In genomic region chr10:81959016-81959415, GRCh38 we compare ENCODE assay signal across 29 cellular contexts.
"Had no signal": no experiment of that assay in that cellular context is flagged by ENCODE, and none has a peak within 500 bp of the region (broad histone marks: within the 10 kb centered on the region; RNA-seq: fewer than 3 reads in every experiment).

No MANE protein-coding gene starts in this region.

- H3K4me1 Mint-ChIP-seq: stimulated activated effector memory CD8-positive, alpha-beta T cell treated with anti-CD3 and anti-CD28 coated beads, Interleukin-12 subunit alpha, Interleukin-12 subunit beta, amount 100 ng/mL, for 72 hours; stimulated activated memory B cell treated with anti-CD40 and anti-IgM and Interleukin-4, amounts not matched to agents 10 μg/mL and 1 μg/mL and 100 μg/mL, for 72 hours; stimulated activated naive B cell treated with anti-CD40 and anti-IgM and Interleukin-4, amounts not matched to agents 10 μg/mL and 1 μg/mL and 100 μg/mL, for 72 hours; stimulated activated naive CD8-positive, alpha-beta T cell treated with anti-CD3 and anti-CD28 coated beads, Interleukin-15, amount 100 ng/mL, for 72 hours had no signal

- H3K9me3 Mint-ChIP-seq: stimulated activated naive CD8-positive, alpha-beta T cell treated with anti-CD3 and anti-CD28 coated beads, Interleukin-15, amount 100 ng/mL, for 72 hours; type B pancreatic cell had no signal

- H3K4me3 Mint-ChIP-seq: stimulated activated effector memory CD8-positive, alpha-beta T cell treated with anti-CD3 and anti-CD28 coated beads, Interleukin-12 subunit alpha, Interleukin-12 subunit beta, amount 100 ng/mL, for 72 hours; stimulated activated memory B cell treated with anti-CD40 and anti-IgM and Interleukin-4, amounts not matched to agents 10 μg/mL and 1 μg/mL and 100 μg/mL, for 72 hours; stimulated activated naive B cell treated with anti-CD40 and anti-IgM and Interleukin-4, amounts not matched to agents 10 μg/mL and 1 μg/mL and 100 μg/mL, for 72 hours; stimulated activated naive CD8-positive, alpha-beta T cell treated with anti-CD3 and anti-CD28 coated beads, Interleukin-15, amount 100 ng/mL, for 72 hours; stimulated activated naive CD8-positive, alpha-beta T cell treated with anti-CD3 and anti-CD28 coated beads, Interleukin-15, Interleukin-2, amounts not matched to agents 100 ng/mL and 50 ng/mL, for 24 hours; type B pancreatic cell had no signal

- H3K27ac Mint-ChIP-seq: stimulated activated effector memory CD8-positive, alpha-beta T cell treated with anti-CD3 and anti-CD28 coated beads, Interleukin-12 subunit alpha, Interleukin-12 subunit beta, amount 100 ng/mL, for 72 hours; stimulated activated memory B cell treated with anti-CD40 and anti-IgM and Interleukin-4, amounts not matched to agents 10 μg/mL and 1 μg/mL and 100 μg/mL, for 72 hours; stimulated activated naive B cell treated with anti-CD40 and anti-IgM and Interleukin-4, amounts not matched to agents 10 μg/mL and 1 μg/mL and 100 μg/mL, for 72 hours; stimulated activated naive CD8-positive, alpha-beta T cell treated with anti-CD3 and anti-CD28 coated beads, Interleukin-15, amount 100 ng/mL, for 72 hours; stimulated activated naive CD8-positive, alpha-beta T cell treated with anti-CD3 and anti-CD28 coated beads, Interleukin-15, Interleukin-2, amounts not matched to agents 100 ng/mL and 50 ng/mL, for 24 hours; type B pancreatic cell had no signal

- H3K4me3 ChIP-seq: stomach, suprapubic skin, testis, thoracic aorta, thyroid gland, tibial artery, tibial nerve, transverse colon, upper lobe of left lung, upper lobe of right lung, uterus, vagina had no signal

- ATAC-seq: stimulated activated effector memory CD8-positive, alpha-beta T cell treated with anti-CD3 and anti-CD28 coated beads, Interleukin-12 subunit alpha, Interleukin-12 subunit beta, amount 100 ng/mL, for 72 hours; stimulated activated memory B cell treated with anti-CD40 and anti-IgM and Interleukin-4, amounts not matched to agents 10 μg/mL and 1 μg/mL and 100 μg/mL, for 72 hours; stimulated activated naive B cell treated with anti-CD40 and anti-IgM and Interleukin-4, amounts not matched to agents 10 μg/mL and 1 μg/mL and 100 μg/mL, for 72 hours; stimulated activated naive CD8-positive, alpha-beta T cell treated with anti-CD3 and anti-CD28 coated beads, Interleukin-15, amount 100 ng/mL, for 72 hours; stimulated activated naive CD8-positive, alpha-beta T cell treated with anti-CD3 and anti-CD28 coated beads, Interleukin-15, Interleukin-2, amounts not matched to agents 100 U/mL and 50 U/mL, for 24 hours; upper lobe of right lung had no signal

- H3K27ac ChIP-seq: stomach, suprapubic skin, testis, thoracic aorta, thyroid gland, tibial artery, tibial nerve, transverse colon, upper lobe of left lung, upper lobe of right lung, uterus, vagina had no signal

- H3K36me3 Mint-ChIP-seq: stimulated activated effector memory CD8-positive, alpha-beta T cell treated with anti-CD3 and anti-CD28 coated beads, Interleukin-12 subunit alpha, Interleukin-12 subunit beta, amount 100 ng/mL, for 72 hours; stimulated activated memory B cell treated with anti-CD40 and anti-IgM and Interleukin-4, amounts not matched to agents 10 μg/mL and 1 μg/mL and 100 μg/mL, for 72 hours; stimulated activated naive B cell treated with anti-CD40 and anti-IgM and Interleukin-4, amounts not matched to agents 10 μg/mL and 1 μg/mL and 100 μg/mL, for 72 hours; type B pancreatic cell had no signal

- H3K27me3 ChIP-seq: stomach, suprapubic skin, testis, thyroid gland, tibial artery, tibial nerve, transverse colon, upper lobe of left lung, upper lobe of right lung, uterus, vagina had no signal

- H3K9me3 ChIP-seq: testis, thoracic aorta, thyroid gland, tibial artery, transverse colon, upper lobe of left lung, upper lobe of right lung, uterus, vagina had no signal

- DNase-seq: stimulated activated CD4-positive, alpha-beta T cell treated with anti-CD3 and anti-CD28 coated beads, Interleukin-2, amount 100 ng/mL, for 48 hours; stimulated activated CD4-positive, alpha-beta T cell treated with anti-CD3 and anti-CD28 coated beads, Interleukin-4, amount 100 ng/mL, for 1 hour; stimulated activated CD4-positive, alpha-beta T cell treated with anti-CD3 and anti-CD28 coated beads, Interleukin-4, amount 100 ng/mL, for 24 hours; stimulated activated CD4-positive, alpha-beta T cell treated with anti-CD3 and anti-CD28 coated beads, Interleukin-4, amount 100 ng/mL, for 4 hours; stimulated activated CD8-positive, alpha-beta memory T cell treated with anti-CD3 and anti-CD28 coated beads, Interleukin-4, amount 100 ng/mL, for 48 hours; stimulated activated naive B cell treated with anti-CD40 and anti-IgM and Interleukin-4, amounts not matched to agents 10 μg/mL and 1 μg/mL and 100 μg/mL, for 72 hours; stimulated activated naive CD4-positive, alpha-beta T cell; stimulated activated naive CD4-positive, alpha-beta T cell treated with Interleukin-2 at 50 U/mL for 16 hours; stimulated activated naive CD8-positive, alpha-beta T cell treated with anti-CD3 and anti-CD28 coated beads, Interleukin-15, amount 100 ng/mL, for 72 hours; stimulated activated naive CD8-positive, alpha-beta T cell treated with anti-CD3 and anti-CD28 coated beads, Interleukin-15, Interleukin-2, amounts not matched to agents 100 U/mL and 50 U/mL, for 24 hours; stomach; substantia nigra; testis; thyroid gland; tibial artery; transverse colon; trophoblast cell; upper lobe of left lung; upper lobe of right lung; uterus had no signal

- H3K36me3 ChIP-seq: stomach, suprapubic skin, thoracic aorta, thyroid gland, tibial artery, tibial nerve, transverse colon, upper lobe of left lung, upper lobe of right lung, uterus, vagina had no signal

- H3K4me1 ChIP-seq: stomach, suprapubic skin, testis, thyroid gland, tibial artery, tibial nerve, transverse colon, upper lobe of left lung, upper lobe of right lung, uterus, vagina had no signal

- FAIRE-seq: urothelium cell line had no signal

- H3K27me3 Mint-ChIP-seq: stimulated activated memory B cell treated with anti-CD40 and anti-IgM and Interleukin-4, amounts not matched to agents 10 μg/mL and 1 μg/mL and 100 μg/mL, for 72 hours; stimulated activated naive B cell treated with anti-CD40 and anti-IgM and Interleukin-4, amounts not matched to agents 10 μg/mL and 1 μg/mL and 100 μg/mL, for 72 hours; stimulated activated naive CD8-positive, alpha-beta T cell treated with anti-CD3 and anti-CD28 coated beads, Interleukin-15, amount 100 ng/mL, for 72 hours; stimulated activated naive CD8-positive, alpha-beta T cell treated with anti-CD3 and anti-CD28 coated beads, Interleukin-15, Interleukin-2, amounts not matched to agents 100 ng/mL and 50 ng/mL, for 24 hours had no signal
